ENCODE assay signal across 8 cellular contexts in the genomic region with DNA sequence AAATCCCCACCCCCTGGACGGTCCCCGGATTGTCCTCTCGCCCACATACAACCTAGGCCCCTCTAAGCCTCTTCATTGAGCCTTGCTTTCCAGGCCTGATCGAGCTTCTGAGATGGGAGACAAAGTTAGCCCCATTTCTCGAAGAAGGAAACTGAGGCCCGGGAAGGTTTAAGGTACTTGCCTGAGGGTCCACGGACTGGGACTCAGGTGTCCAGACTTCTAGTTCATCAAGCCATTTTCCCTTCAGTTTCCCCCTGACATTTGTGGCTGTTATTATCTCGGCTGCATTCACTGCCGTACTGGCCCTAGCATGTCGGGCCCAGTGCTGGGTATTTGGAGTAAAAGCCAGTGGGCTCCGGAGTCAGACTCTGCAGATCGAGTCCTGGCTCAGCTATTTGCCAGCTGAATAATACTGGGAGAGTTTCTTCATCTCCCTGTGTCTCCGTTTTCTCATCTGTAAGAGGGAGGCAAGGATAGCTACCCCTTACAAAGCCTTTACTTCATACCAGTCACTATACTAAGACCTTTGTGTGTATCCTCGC. TPM values are rescaled to one million over a fixed set of nuclear protein-coding genes. Genes with fewer than 3 reads are reported as not detected.
DNase-seq lines count a peak whose midpoint lies in the region; ATAC-seq and TF ChIP-seq lines count a peak whose summit lies in the region.

No MANE protein-coding gene starts in this region.

- H4K20me1 ChIP-seq in PC-9 (ENCODE audit: insufficient read depth): no peaks in the 10 kb centered on the region; the same call in 1 of the 2 replicates

- H4K8ac ChIP-seq in neuronal stem cell (ENCODE audit: low read depth, low read length): no peak overlapping the region

- no peak for DNase-seq in activated CD8-positive, alpha-beta memory T cell treated with anti-CD3 and anti-CD28 coated beads, Interleukin-2, amount 10 ng/mL, durations not matched to agents 7 days and 5 days
- no peak for DNase-seq in activated CD8-positive, alpha-beta memory T cell treated with anti-CD3 and anti-CD28 coated beads for 24 hours
- no peak for DNase-seq in PC-9
- DNase-seq in epithelial cell of esophagus (ENCODE audit: low read depth): no peak
- DNase-seq in neuronal stem cell (ENCODE audit: low spot score): no peak
- no peak for DNase-seq in SHP77 treated with DMSO at 0.1 percent for 48 hours (lab: John Stamatoyannopoulos, UW)
- DNase-seq in GM13976 (ENCODE audit: low spot score): no peak
- DNase-seq in pons (ENCODE audit: low spot score): no peak

- peak overlapping the region; percentile 90 for H2AFZ ChIP-seq in PC-9
- H2AFZ ChIP-seq in neuronal stem cell (ENCODE audit: low read length): peak overlapping the region; percentile 96

- peaks cover 55% of the 10 kb centered on the region for H3K4me1 Mint-ChIP-seq in activated CD8-positive, alpha-beta memory T cell treated with anti-CD3 and anti-CD28 coated beads, Interleukin-2, amount 10 ng/mL, durations not matched to agents 7 days and 5 days

- H3K23ac ChIP-seq in neuronal stem cell (ENCODE audit: low read depth, low read length, poor library complexity): no peak overlapping the region

- H2BK15ac ChIP-seq in neuronal stem cell (ENCODE audit: low read length): no peak overlapping the region

- H2BK5ac ChIP-seq in neuronal stem cell (ENCODE audit: low read length): peak overlapping the region; percentile 40

- H3K9me3 Mint-ChIP-seq in activated CD8-positive, alpha-beta memory T cell treated with anti-CD3 and anti-CD28 coated beads, Interleukin-2, amount 10 ng/mL, durations not matched to agents 7 days and 5 days (ENCODE audit: low read depth): no peaks in the 10 kb centered on the region

- H3K9me2 ChIP-seq in PC-9 (ENCODE audit: insufficient read depth): no peaks in the 10 kb centered on the region

- H3K79me1 ChIP-seq in neuronal stem cell (ENCODE audit: low read depth, low read length): peaks cover 17% of the 10 kb centered on the region

- in situ Hi-C loops in GM13976 (cut with MboI; ENCODE audit: low sequenced_read_pairs, unreplicated experiment): no loop called here

- WGBS in neuronal stem cell (ENCODE audit: extremely low coverage in 2 of 2, insufficient read length in 2 of 2, insufficient replicate concordance in 1 of 2), 2 donors: no CpG with 5 or more reads among the region's 14 CpGs

- BruUV-seq in PC-9 (replicated peaks; lab: Mats Ljungman, UMichigan): no TSS peak

- TF ChIP-seq CTCF in PC-9 (conservative IDR thresholded peaks at IDR 0.05): no peak
- TF ChIP-seq CTCF in epithelial cell of esophagus (IDR thresholded peaks at IDR 0.05; ENCODE audit: insufficient read depth, low read depth, low read length, missing control alignments): no peak
- TF ChIP-seq CTCF in GM13976 (IDR thresholded peaks at IDR 0.05; ENCODE audit: borderline replicate concordance, control extremely low read depth, extremely low read depth, insufficient read depth, missing control alignments): no peak

- no peaks in the 10 kb centered on the region for H3K27me3 ChIP-seq in PC-9 (ENCODE audit: insufficient read depth, low read depth)
- no peaks in the 10 kb centered on the region for H3K27me3 ChIP-seq in neuronal stem cell (ENCODE audit: control insufficient read depth in 3 of 3, insufficient read depth in 3 of 3, low read depth in 1 of 3, low read length in 3 of 3)

- CTCF ChIA-PET in activated CD8-positive, alpha-beta memory T cell treated with anti-CD3 and anti-CD28 coated beads, Interleukin-2, amount 10 ng/mL, durations not matched to agents 7 days and 5 days (lab: Charles Lee): interaction anchor here (0.9 to 2.2 kb wide), 8 partner anchors 13 to 855 kb away, joined by 3 to 12 read pairs (median 3); a partner anchor contains a TSS
- CTCF ChIA-PET in PC-9 (lab: Charles Lee): interaction anchor here (0.5 kb wide), 1 partner anchor 11 kb away, joined by 5 read pairs; no protein-coding TSS in a partner anchor

- H3F3A ChIP-seq in PC-9 (ENCODE audit: insufficient read depth, low read depth): peaks cover 7% of the 10 kb centered on the region; the same call in 1 of the 2 replicates

- no peak overlapping the region for H3K14ac ChIP-seq in neuronal stem cell (ENCODE audit: low read length)

- peak overlapping the region; percentile 93 for H3K9ac ChIP-seq in neuronal stem cell (ENCODE audit: low read depth, low read length, poor library complexity)

- H3K4me1 ChIP-seq in PC-9 (replicated peaks; ENCODE audit: insufficient read depth): peaks cover 47% of the 10 kb centered on the region
- peaks cover 9 to 13% of the 10 kb centered on the region in 2 donors for H3K4me1 ChIP-seq in neuronal stem cell (ENCODE audit: control insufficient read depth in 2 of 2, insufficient read depth in 1 of 2, low read depth in 1 of 2, low read length in 2 of 2)

- intact Hi-C loops in PC-9 (cut with micrococcal nuclease; ENCODE audit: unreplicated experiment): loop anchor here (10.0 kb wide), 1 partner anchor 129 kb away; a partner anchor contains a TSS

- POLR2A ChIA-PET in PC-9 (lab: Charles Lee; ENCODE audit: unreplicated experiment): interaction anchor here (0.6 kb wide), 1 partner anchor 745 kb away, joined by 3 read pairs; no protein-coding TSS in a partner anchor

- no peak overlapping the region for H4K91ac ChIP-seq in neuronal stem cell (ENCODE audit: low read depth, low read length, poor library complexity)

- ATAC-seq in activated CD8-positive, alpha-beta memory T cell treated with anti-CD3 and anti-CD28 coated beads, Interleukin-2, amount 10 ng/mL, durations not matched to agents 7 days and 5 days: peak; percentile 21

- 0 out of 2 replicates have a peak, but pooled peaks cover 6% of the 10 kb centered on the region for H3K36me3 ChIP-seq in PC-9 (ENCODE audit: low read depth)
- peaks cover 9 to 59% of the 10 kb centered on the region in 2 donors for H3K36me3 ChIP-seq in neuronal stem cell (replicated peaks in 1 of 2; ENCODE audit: control insufficient read depth in 2 of 2, insufficient read depth in 2 of 2, low read length in 2 of 2)

- no peak overlapping the region for H2BK12ac ChIP-seq in neuronal stem cell (ENCODE audit: low read length)

- no peak overlapping the region for H2BK120ac ChIP-seq in neuronal stem cell (ENCODE audit: low read depth, low read length)

- no peaks in the 10 kb centered on the region for H3K9me3 ChIP-seq in PC-9 (ENCODE audit: insufficient read depth, low read depth)
- peaks cover 0 to 14% of the 10 kb centered on the region in 2 donors for H3K9me3 ChIP-seq in neuronal stem cell (replicated peaks in 1 of 2; ENCODE audit: control insufficient read depth in 2 of 2, insufficient read depth in 1 of 2, low read depth in 1 of 2, low read length in 2 of 2)

- H3K4me2 ChIP-seq in PC-9 (peak overlapping the region; percentile 96), neuronal stem cell (ENCODE audit: insufficient read depth, low read length, poor library complexity, severe bottlenecking) (peak overlapping the region; percentile 89)

- peak overlapping the region; percentile 84 for H3K4me3 ChIP-seq in PC-9
- H3K4me3 ChIP-seq in epithelial cell of esophagus (ENCODE audit: low read length): peak overlapping the region; percentile 90
- H3K4me3 ChIP-seq in neuronal stem cell (ENCODE audit: low read length in 2 of 2): peak overlapping the region; percentile 78 to 90

- H3K27ac ChIP-seq in PC-9: peak overlapping the region; percentile 60
- no peak overlapping the region for H3K27ac ChIP-seq in neuronal stem cell (replicated peaks; ENCODE audit: low read length)

- H3K27me3 Mint-ChIP-seq in activated CD8-positive, alpha-beta memory T cell treated with anti-CD3 and anti-CD28 coated beads, Interleukin-2, amount 10 ng/mL, durations not matched to agents 7 days and 5 days: no peaks in the 10 kb centered on the region

- peaks cover 42% of the 10 kb centered on the region for H3K36me3 Mint-ChIP-seq in activated CD8-positive, alpha-beta memory T cell treated with anti-CD3 and anti-CD28 coated beads, Interleukin-2, amount 10 ng/mL, durations not matched to agents 7 days and 5 days

- H3K27ac Mint-ChIP-seq in activated CD8-positive, alpha-beta memory T cell treated with anti-CD3 and anti-CD28 coated beads, Interleukin-2, amount 10 ng/mL, durations not matched to agents 7 days and 5 days: peak overlapping the region; percentile 99

- no peak overlapping the region for H3K18ac ChIP-seq in neuronal stem cell (ENCODE audit: low read length)

- H3K79me2 ChIP-seq in PC-9 (ENCODE audit: low read depth): peaks cover 93% of the 10 kb centered on the region

- H3K4me3 Mint-ChIP-seq in activated CD8-positive, alpha-beta memory T cell treated with anti-CD3 and anti-CD28 coated beads, Interleukin-2, amount 10 ng/mL, durations not matched to agents 7 days and 5 days: peak overlapping the region; percentile 98

- no peak overlapping the region for H3K4ac ChIP-seq in neuronal stem cell (ENCODE audit: low read length)

- H2AK5ac ChIP-seq in neuronal stem cell (ENCODE audit: low read depth, low read length): no peak overlapping the region

RNA-seq across cellular contexts. Expression of a gene that starts 0.6 kb away (rescaled TPM):
- total RNA-seq in activated CD8-positive, alpha-beta memory T cell treated with anti-CD3 and anti-CD28 coated beads, Interleukin-2, amount 10 ng/mL, durations not matched to agents 7 days and 5 days: 10 to 100 TPM; 34.1 to 37.4 TPM
- total RNA-seq in PC-9 (2021): 55.1 and 60.1 TPM in 2 replicates
- polyA plus RNA-seq in neuronal stem cell (2013, experiment 1 of 2): 28.1 TPM
- 31.6 TPM for polyA plus RNA-seq in neuronal stem cell (2013, experiment 2 of 2)

RNA-seq across cellular contexts. Expression of a gene that starts 0.9 kb away (rescaled TPM):
- 10 to 100 TPM; 34.7 to 35.0 TPM for total RNA-seq in activated CD8-positive, alpha-beta memory T cell treated with anti-CD3 and anti-CD28 coated beads, Interleukin-2, amount 10 ng/mL, durations not matched to agents 7 days and 5 days
- total RNA-seq in PC-9 (2021): 29.1 and 34.2 TPM in 2 replicates
- polyA plus RNA-seq in neuronal stem cell (2013, experiment 1 of 2): 24.0 TPM
- 24.4 TPM for polyA plus RNA-seq in neuronal stem cell (2013, experiment 2 of 2)
